ENCODE assay signal across 11 cellular contexts in genomic region chr5:57032151-57032551, GRCh38.
DNase-seq lines count a peak whose midpoint lies in the region; ATAC-seq and TF ChIP-seq lines count a peak whose summit lies in the region.
"Had no signal": no experiment of that assay in that cellular context is flagged by ENCODE, and none has a peak within 500 bp of the region (broad histone marks: within the 10 kb centered on the region; RNA-seq: fewer than 3 reads in every experiment).

No MANE protein-coding gene starts in this region.

- WGBS in transverse colon (ENCODE audit: low coverage in 1 of 2), 2 donors = 25% methylated on average over 1 of the region's 1 CpG; no CpG with 5 or more reads in 1 of the 2 donors

- intact Hi-C loops in Right ventricle myocardium superior (cut with DNase I) (no loop called here), left ventricle myocardium inferior (cut with micrococcal nuclease) (no loop called here), OCI-LY7 (cut with micrococcal nuclease; ENCODE audit: unreplicated experiment) (no loop called here), transverse colon (cut with DNase I; ENCODE audit: low total_unique reads) (no loop called here)

- BruUV-seq in OCI-LY7 (replicated peaks; lab: Mats Ljungman, UMichigan) = no TSS peak

- no peak for TF ChIP-seq CTCF in left ventricle myocardium inferior (IDR thresholded peaks at IDR 0.05; ENCODE audit: borderline replicate concordance)
- no peak for TF ChIP-seq CTCF in OCI-LY7 (conservative IDR thresholded peaks at IDR 0.05; ENCODE audit: low read length)
- TF ChIP-seq CTCF in foreskin keratinocyte (conservative IDR thresholded peaks at IDR 0.05) = no peak
- TF ChIP-seq CTCF in transverse colon (IDR thresholded peaks at IDR 0.05) = peak in 1 of 5 experiments; percentile 39

- CTCF ChIA-PET in OCI-LY7 (lab: Charles Lee; ENCODE audit: unreplicated experiment) = no interaction called here

- H3K79me2 ChIP-seq in OCI-LY7 (ENCODE audit: insufficient read depth, low read depth, low read length) = no peaks in the 10 kb centered on the region

- H3K4me1 ChIP-seq in left ventricle myocardium inferior (no peaks in the 10 kb centered on the region), OCI-LY7 (ENCODE audit: insufficient read depth, low read length, poor library complexity, severe bottlenecking) (peaks cover 30% of the 10 kb centered on the region), foreskin keratinocyte (no peaks in the 10 kb centered on the region), transverse colon (peaks cover 0 to 47% (median 22%) of the 10 kb centered on the region in 4 donors)

- no peak overlapping the region for H3K27ac ChIP-seq in left ventricle myocardium inferior (replicated peaks)
- no peak overlapping the region for H3K27ac ChIP-seq in OCI-LY7 (ENCODE audit: low read depth, low read length, poor library complexity, severe bottlenecking)
- no peak overlapping the region for H3K27ac ChIP-seq in foreskin keratinocyte
- H3K27ac ChIP-seq in transverse colon = peak overlapping the region; percentile 69 to 85 (median 80)

- H3K4me2 ChIP-seq in OCI-LY7 (ENCODE audit: low read length) = peak overlapping the region; percentile 15; the same call in 1 of the 2 replicates

- in situ Hi-C loops in transverse colon (cut with MboI; ENCODE audit: low pct_ligation_motif_present in 1 of 4, low pct_unique_long_range_greater_than_20kb in 1 of 4, low sequenced_read_pairs in 3 of 4) = no loop called here

- POLR2A ChIA-PET in OCI-LY7 (lab: Charles Lee) = no interaction called here

- H3K4me3 ChIP-seq in left ventricle myocardium inferior (no peak overlapping the region), OCI-LY7 (ENCODE audit: low read depth, low read length, poor library complexity, severe bottlenecking) (no peak overlapping the region), transverse colon (no peak overlapping the region)

- H4K20me1 ChIP-seq in OCI-LY7 (ENCODE audit: insufficient read depth, low read length) = no peaks in the 10 kb centered on the region

- H2AFZ ChIP-seq in OCI-LY7 (ENCODE audit: low read length) = 0 out of 2 replicates have a peak overlapping the region, but pooled peaks have one; percentile 16

- peak; percentile 51 for TF ChIP-seq POLR2A in transverse colon (IDR thresholded peaks at IDR 0.05)

- H3K9me2 ChIP-seq in OCI-LY7 (ENCODE audit: insufficient read depth, low read length) = no peaks in the 10 kb centered on the region

- H3K36me3 ChIP-seq in left ventricle myocardium inferior (no peaks in the 10 kb centered on the region), OCI-LY7 (ENCODE audit: insufficient read depth, low read length) (no peaks in the 10 kb centered on the region), transverse colon (no peaks in the 10 kb centered on the region)

- H3K9me3 ChIP-seq in left ventricle myocardium inferior (replicated peaks) (no peaks in the 10 kb centered on the region), OCI-LY7 (ENCODE audit: low read length) (no peaks in the 10 kb centered on the region), transverse colon (no peaks in the 10 kb centered on the region)

- ATAC-seq in Right ventricle myocardium superior (ENCODE audit: poor library complexity) = peak; percentile 39
- peak; percentile 50 for ATAC-seq in foreskin keratinocyte
- ATAC-seq in GM21515 (IDR thresholded peaks at IDR 0.05; ENCODE audit: unreplicated experiment) = no peak
- ATAC-seq in HG03460 (IDR thresholded peaks at IDR 0.05; ENCODE audit: unreplicated experiment) = no peak
- ATAC-seq: activated CD8-positive, alpha-beta memory T cell treated with anti-CD3 and anti-CD28 coated beads, Interleukin-2, amount 10 ng/mL, durations not matched to agents 7 days and 5 days had no signal

- peaks cover 65% of the 10 kb centered on the region for H3K27me3 ChIP-seq in left ventricle myocardium inferior (ENCODE audit: low read depth)
- peaks cover 3% of the 10 kb centered on the region for H3K27me3 ChIP-seq in foreskin keratinocyte
- no peaks in the 10 kb centered on the region for H3K27me3 ChIP-seq in transverse colon

- no peak for TF ChIP-seq EP300 in transverse colon (IDR thresholded peaks at IDR 0.05; ENCODE audit: low read depth)

- DNase-seq in Right ventricle myocardium superior (no peak), left ventricle myocardium inferior (no peak), OCI-LY7 (ENCODE audit: low spot score) (peak; percentile 11), foreskin keratinocyte (peak in 1 of 2 donors; percentile 10), transverse colon (peak; percentile 74), NCI-H2227 treated with DMSO at 0.1 percent for 48 hours (lab: John Stamatoyannopoulos, UW) (no peak)
- DNase-seq: activated CD8-positive, alpha-beta memory T cell treated with anti-CD3 and anti-CD28 coated beads, Interleukin-2, amount 10 ng/mL, durations not matched to agents 7 days and 5 days; NCI-H1105 treated with DMSO at 0.1 percent for 48 hours; stimulated activated CD8-positive, alpha-beta memory T cell treated with anti-CD3 and anti-CD28 coated beads, Interleukin-4, amount 100 ng/mL, for 48 hours had no signal

Comparison
In these comparisons a context has a peak if more than half of its experiments do, and no peak if none do; other contexts are left out.
1. ATAC-seq: peak in Right ventricle myocardium superior (single experiment) and foreskin keratinocyte (single experiment); none in GM21515 (single experiment) and HG03460 (single experiment).
2. DNase-seq: peak in OCI-LY7 (single experiment) and transverse colon (single experiment); none in Right ventricle myocardium superior (single experiment), left ventricle myocardium inferior (single experiment) and NCI-H2227 treated with DMSO at 0.1 percent for 48 hours (single experiment).
3. H3K27ac ChIP-seq: peak in transverse colon (4 of 4); none in left ventricle myocardium inferior (single experiment), OCI-LY7 (single experiment) and foreskin keratinocyte (single experiment).